ENCODE assay signal across 23 cellular contexts in the genomic region with DNA sequence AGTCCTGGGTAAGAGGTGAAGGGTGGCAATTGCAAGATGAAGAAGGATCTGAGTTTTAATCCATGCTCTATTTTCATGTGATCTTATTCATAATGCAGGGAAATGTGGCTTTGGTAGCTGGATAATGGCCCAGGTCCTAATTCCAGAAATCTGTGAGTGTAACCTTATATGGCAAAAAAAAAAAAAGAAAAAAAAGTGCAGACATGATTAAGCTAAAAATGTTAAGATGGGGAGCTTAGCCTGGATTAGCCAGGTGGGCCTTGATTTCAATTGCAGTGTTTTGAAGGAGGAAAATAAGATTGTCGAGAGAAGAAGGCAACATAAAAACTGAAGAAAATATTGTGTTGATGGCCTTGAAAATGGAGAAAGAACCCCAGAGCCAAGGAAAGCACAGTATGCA.
"Had no signal": no experiment of that assay in that cellular context is flagged by ENCODE, and none has a peak within 500 bp of the region (broad histone marks: within the 10 kb centered on the region; RNA-seq: fewer than 3 reads in every experiment).

No MANE protein-coding gene starts in this region.

- H3K9me3 ChIP-seq: colonic mucosa, gastrocnemius medialis, lower lobe of right lung had no signal

- H3K27me3 ChIP-seq: colonic mucosa, esophagus squamous epithelium, gastrocnemius medialis, heart right ventricle, left lung had no signal

- H3K27ac ChIP-seq: colonic mucosa, epithelial cell of prostate, esophagus squamous epithelium, gastrocnemius medialis, heart right ventricle, left lung, lower lobe of right lung had no signal

- DNase-seq: colonic mucosa; cortex of kidney; effector CD8-positive, alpha-beta T cell; effector memory CD8-positive, alpha-beta T cell; endodermal cell; erythroblast; esophagus squamous epithelium; foreskin fibroblast; foreskin melanocyte; gastrocnemius medialis; glutamatergic neuron; head of caudate nucleus; heart right ventricle; hippocampal formation; left cardiac atrium; left lung; left ventricle myocardium superior; lower lobe of right lung; mesenchymal stem cell; midbrain; naive thymus-derived CD4-positive, alpha-beta T cell had no signal

- ATAC-seq: effector memory CD8-positive, alpha-beta T cell; esophagus mucosa; gastrocnemius medialis; heart right ventricle; left cardiac atrium; left lung; left ventricle myocardium superior; lower lobe of right lung; naive thymus-derived CD4-positive, alpha-beta T cell had no signal

- H3K4me3 ChIP-seq: colonic mucosa, esophagus squamous epithelium, gastrocnemius medialis, heart right ventricle, left lung, lower lobe of right lung had no signal

- H3K36me3 ChIP-seq: colonic mucosa, esophagus squamous epithelium, gastrocnemius medialis, heart right ventricle, left lung, lower lobe of right lung had no signal

- H3K4me1 ChIP-seq: colonic mucosa, esophagus squamous epithelium, gastrocnemius medialis, heart right ventricle, left lung, lower lobe of right lung had no signal
